19 cellular contexts compared by ENCODE assay signal in genomic region chr5:133909584-133909983, GRCh38.
"Had no signal": no experiment of that assay in that cellular context is flagged by ENCODE, and none has a peak within 500 bp of the region (broad histone marks: within the 10 kb centered on the region; RNA-seq: fewer than 3 reads in every experiment).

No MANE protein-coding gene starts in this region.

- FAIRE-seq: RCC 7860 had no signal

- H3K27me3 ChIP-seq: MG63, SJCRH30 had no signal

- H3K4me3 ChIP-seq: MG63, SJCRH30 had no signal

- DNase-seq: KBM-7, MG63, NCI-H1092, NCI-H1105 treated with DMSO at 0.1 percent for 48 hours, NCI-H1417 treated with DMSO at 0.1 percent for 48 hours, NCI-H2029, NCI-H2081 treated with DMSO at 0.1 percent for 48 hours, NCI-H2171, NCI-H226, NCI-H446, NCI-H510A, NCI-H524 treated with DMSO at 0.1 percent for 48 hours, NCI-H69, NCI-H774, RPMI8226, SHP77 treated with DMSO at 0.1 percent for 48 hours, SJCRH30 had no signal

- ATAC-seq: SK-N-SH treated with all-trans-retinoic acid at 6 μM for 48 hours had no signal

- H3K9me3 ChIP-seq: MG63, SJCRH30 had no signal

- H3K36me3 ChIP-seq: MG63, SJCRH30 had no signal

- H3K27ac ChIP-seq: SJCRH30 had no signal
